13 cellular contexts compared by ENCODE assay signal in the genomic region with DNA sequence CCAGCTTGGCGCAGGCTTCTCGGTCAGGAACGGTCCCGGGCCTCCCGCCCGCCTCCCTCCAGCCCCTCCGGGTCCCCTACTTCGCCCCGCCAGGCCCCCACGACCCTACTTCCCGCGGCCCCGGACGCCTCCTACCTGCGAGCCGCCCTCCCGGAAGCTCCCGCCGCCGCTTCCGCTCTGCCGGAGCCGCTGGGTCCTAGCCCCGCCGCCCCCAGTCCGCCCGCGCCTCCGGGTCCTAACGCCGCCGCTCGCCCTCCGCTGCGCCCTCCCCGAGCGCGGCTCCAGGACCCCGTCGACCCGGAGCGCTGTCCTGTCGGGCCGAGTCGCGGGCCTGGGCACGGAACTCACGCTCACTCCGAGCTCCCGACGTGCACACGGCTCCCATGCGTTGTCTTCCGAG. TPM values are rescaled to one million over a fixed set of nuclear protein-coding genes. Genes with fewer than 3 reads are reported as not detected.
DNase-seq lines count a peak whose midpoint lies in the region; ATAC-seq and TF ChIP-seq lines count a peak whose summit lies in the region.
"Not testable (repeated sequence)": the region's sequence is repeated elsewhere in the genome, so short reads cannot be mapped to it uniquely, and the experiment has no call there.
"Had no signal": no experiment of that assay in that cellular context is flagged by ENCODE, and none has a peak within 500 bp of the region (broad histone marks: within the 10 kb centered on the region; RNA-seq: fewer than 3 reads in every experiment).

No MANE protein-coding gene starts in this region.

- not testable (repeated sequence) for H3K9me3 Mint-ChIP-seq in CD4-positive, CD25-positive, alpha-beta regulatory T cell; effector memory CD8-positive, alpha-beta T cell; naive B cell

- not testable (repeated sequence) for H3K9me3 ChIP-seq in CD4-positive, CD25-positive, alpha-beta regulatory T cell (ENCODE audit: control insufficient read depth in 2 of 2, low read length in 2 of 2); WERI-Rb-1 (ENCODE audit: severe bottlenecking)

- TF ChIP-seq CTCF in WERI-Rb-1 (IDR thresholded peaks at IDR 0.05; ENCODE audit: low read depth, low read length) = not testable (repeated sequence)

- H3K27me3 ChIP-seq in CD4-positive, CD25-positive, alpha-beta regulatory T cell (ENCODE audit: control insufficient read depth, insufficient read depth, low read length); WERI-Rb-1 (ENCODE audit: insufficient read depth, low read depth, severe bottlenecking): not testable (repeated sequence)

- not testable (repeated sequence) for H3K27ac ChIP-seq in CD4-positive, CD25-positive, alpha-beta regulatory T cell (ENCODE audit: insufficient read depth, low read length, poor library complexity, severe bottlenecking); WERI-Rb-1

- not testable (repeated sequence) for H3K27me3 Mint-ChIP-seq in CD4-positive, CD25-positive, alpha-beta regulatory T cell; effector memory CD8-positive, alpha-beta T cell; naive B cell

- peak in 2 of 3 donors; percentile 27 to 46 for DNase-seq in CD4-positive, CD25-positive, alpha-beta regulatory T cell
- DNase-seq in WERI-Rb-1 (peak; percentile 26), naive B cell (peak; percentile 45)
- DNase-seq in activated CD8-positive, alpha-beta memory T cell treated with anti-CD3 and anti-CD28 coated beads for 24 hours = peak; percentile 82
- peak; percentile 15 for DNase-seq in activated effector memory CD4-positive, alpha-beta T cell treated with Interleukin-2 at 50 U/mL for 16 hours
- DNase-seq in effector memory CD8-positive, alpha-beta T cell = peak; percentile 17 to 28 (median 24)
- peak; percentile 34 for DNase-seq in stimulated activated CD4-positive, alpha-beta T cell treated with anti-CD3 and anti-CD28 coated beads, Interleukin-1b, Interleukin-23, amount 100 ng/mL, for 48 hours
- DNase-seq in stimulated activated CD8-positive, alpha-beta memory T cell treated with anti-CD3 and anti-CD28 coated beads, Interleukin-4, amount 100 ng/mL, for 24 hours (ENCODE audit: low read depth) = peak; percentile 59

- H3K4me3 ChIP-seq in CD4-positive, CD25-positive, alpha-beta regulatory T cell (ENCODE audit: low read depth, low read length); WERI-Rb-1 (ENCODE audit: low read depth, low read length): not testable (repeated sequence)

- not testable (repeated sequence) for H3K27ac Mint-ChIP-seq in CD4-positive, CD25-positive, alpha-beta regulatory T cell; effector memory CD8-positive, alpha-beta T cell; naive B cell

- H3K4me1 Mint-ChIP-seq in CD4-positive, CD25-positive, alpha-beta regulatory T cell; effector memory CD8-positive, alpha-beta T cell (ENCODE audit: low read depth in 2 of 2); naive B cell: not testable (repeated sequence)

- not testable (repeated sequence) for H3K36me3 ChIP-seq in CD4-positive, CD25-positive, alpha-beta regulatory T cell (ENCODE audit: control insufficient read depth, insufficient read depth, low read length); WERI-Rb-1

- not testable (repeated sequence) for H3K4me3 Mint-ChIP-seq in CD4-positive, CD25-positive, alpha-beta regulatory T cell; effector memory CD8-positive, alpha-beta T cell; naive B cell

- not testable (repeated sequence) for H3K36me3 Mint-ChIP-seq in CD4-positive, CD25-positive, alpha-beta regulatory T cell; effector memory CD8-positive, alpha-beta T cell (ENCODE audit: insufficient read depth); naive B cell

- not testable (repeated sequence) for H3K4me1 ChIP-seq in CD4-positive, CD25-positive, alpha-beta regulatory T cell (ENCODE audit: control insufficient read depth, insufficient read depth, low read length, poor library complexity, severe bottlenecking)

- not testable (repeated sequence) for ATAC-seq in CD4-positive, CD25-positive, alpha-beta regulatory T cell (ENCODE audit: low read depth in 2 of 2); effector memory CD8-positive, alpha-beta T cell (replicated peaks); naive B cell (ENCODE audit: low read depth in 2 of 2)

RNA-seq across cellular contexts. Expression of gene OR4F17, which starts 36.1 kb away (rescaled TPM):
- not detected for total RNA-seq in CD4-positive, CD25-positive, alpha-beta regulatory T cell
- polyA plus RNA-seq in CD4-positive, CD25-positive, alpha-beta regulatory T cell = not detected
- not detected for polyA plus RNA-seq in naive B cell (ENCODE audit: low read depth in 6 of 6)
- total RNA-seq: activated T-helper 17 cell treated with anti-CD3 and anti-CD28 coated beads, Interleukin-2, amount 50 U/mL, for 72 hours; HT1080; neural crest cell; urinary bladder had no signal
- polyA plus RNA-seq: esophagus, urinary bladder had no signal

Comparison
In these comparisons a context has a peak if more than half of its experiments do, and no peak if none do; other contexts are left out.
1. DNase-seq: peak in every context shown above with its lines; median percentile 82 in activated CD8-positive, alpha-beta memory T cell treated with anti-CD3 and anti-CD28 coated beads for 24 hours; 59 in stimulated activated CD8-positive, alpha-beta memory T cell treated with anti-CD3 and anti-CD28 coated beads, Interleukin-4, amount 100 ng/mL, for 24 hours; 45 in naive B cell; 36 in CD4-positive, CD25-positive, alpha-beta regulatory T cell; 34 in stimulated activated CD4-positive, alpha-beta T cell treated with anti-CD3 and anti-CD28 coated beads, Interleukin-1b, Interleukin-23, amount 100 ng/mL, for 48 hours; 26 in WERI-Rb-1; 24 in effector memory CD8-positive, alpha-beta T cell; 15 in activated effector memory CD4-positive, alpha-beta T cell treated with Interleukin-2 at 50 U/mL for 16 hours.